ENCODE assay signal across 7 cellular contexts in the genomic region with DNA sequence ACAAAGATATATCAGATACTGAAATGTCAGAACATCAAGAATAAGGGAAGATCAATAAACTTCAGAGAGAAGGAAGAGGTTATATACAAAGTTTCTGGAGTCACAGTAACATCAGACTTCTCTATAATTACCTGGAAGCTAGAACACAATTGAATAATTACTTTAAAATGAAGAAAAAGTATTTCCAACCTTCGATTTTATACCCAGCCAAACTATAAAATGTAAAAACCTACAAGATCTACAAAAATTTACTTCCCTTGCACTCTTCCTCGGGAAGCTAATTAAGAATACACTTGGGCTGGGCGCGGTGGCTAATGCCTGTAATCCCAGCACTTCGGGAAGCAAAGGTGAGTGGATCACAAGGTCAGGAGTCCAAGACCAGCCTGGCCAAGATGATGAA.
"Had no signal": no experiment of that assay in that cellular context is flagged by ENCODE, and none has a peak within 500 bp of the region (broad histone marks: within the 10 kb centered on the region; RNA-seq: fewer than 3 reads in every experiment).

No MANE protein-coding gene starts in this region.

- H3K4me3 ChIP-seq: GM12878 had no signal

- FAIRE-seq: GM12878, GM12891, GM12892, GM18507, GM19239 had no signal

- DNase-seq: GDM1, GF-D8 had no signal

- ATAC-seq: GM12878 had no signal
